Comparison of ENCODE assay signal across 21 cellular contexts in genomic region chr16:82384017-82384416, GRCh38.
"Had no signal": no experiment of that assay in that cellular context is flagged by ENCODE, and none has a peak within 500 bp of the region (broad histone marks: within the 10 kb centered on the region; RNA-seq: fewer than 3 reads in every experiment).

No MANE protein-coding gene starts in this region.

- H3K27me3 ChIP-seq: ascending aorta, esophagus muscularis mucosa, thyroid gland had no signal

- FAIRE-seq: endothelial cell of umbilical vein had no signal

- H3K4me1 Mint-ChIP-seq: activated naive CD4-positive, alpha-beta T cell treated with anti-CD3 and anti-CD28 coated beads, Interleukin-2, amount 50 U/mL, for 24 hours; neural crest cell had no signal

- H3K4me3 Mint-ChIP-seq: activated CD4-positive, alpha-beta T cell treated with anti-CD3 and anti-CD28 coated beads, Interleukin-2, amount 10 ng/mL, durations not matched to agents 7 days and 5 days; activated CD8-positive, alpha-beta T cell treated with anti-CD3 and anti-CD28 coated beads, Interleukin-2, amount 10 ng/mL, durations not matched to agents 7 days and 5 days; activated naive CD4-positive, alpha-beta T cell treated with anti-CD3 and anti-CD28 coated beads, Interleukin-2, amount 50 U/mL, for 24 hours; neural crest cell had no signal

- H3K36me3 Mint-ChIP-seq: activated naive CD4-positive, alpha-beta T cell treated with anti-CD3 and anti-CD28 coated beads, Interleukin-2, amount 50 U/mL, for 24 hours had no signal

- H3K27ac Mint-ChIP-seq: activated CD4-positive, alpha-beta T cell treated with anti-CD3 and anti-CD28 coated beads, Interleukin-2, amount 10 ng/mL, durations not matched to agents 7 days and 5 days; activated CD8-positive, alpha-beta T cell treated with anti-CD3 and anti-CD28 coated beads, Interleukin-2, amount 10 ng/mL, durations not matched to agents 7 days and 5 days; activated naive CD4-positive, alpha-beta T cell treated with anti-CD3 and anti-CD28 coated beads, Interleukin-2, amount 50 U/mL, for 24 hours had no signal

- H3K9me3 Mint-ChIP-seq: activated CD4-positive, alpha-beta T cell treated with anti-CD3 and anti-CD28 coated beads, Interleukin-2, amount 10 ng/mL, durations not matched to agents 7 days and 5 days; activated naive CD4-positive, alpha-beta T cell treated with anti-CD3 and anti-CD28 coated beads, Interleukin-2, amount 50 U/mL, for 24 hours had no signal

- ATAC-seq: activated CD8-positive, alpha-beta T cell treated with anti-CD3 and anti-CD28 coated beads, Interleukin-2, amount 10 ng/mL, durations not matched to agents 7 days and 5 days; heart right ventricle had no signal

- H3K27me3 Mint-ChIP-seq: activated naive CD4-positive, alpha-beta T cell treated with anti-CD3 and anti-CD28 coated beads, Interleukin-2, amount 50 U/mL, for 24 hours had no signal

- H3K36me3 ChIP-seq: ascending aorta, esophagus muscularis mucosa, heart right ventricle, left ventricle myocardium inferior, thyroid gland had no signal

- DNase-seq: activated CD4-positive, alpha-beta T cell treated with anti-CD3 and anti-CD28 coated beads, Interleukin-2, amount 10 ng/mL, durations not matched to agents 7 days and 5 days; activated CD4-positive, CD25-positive, alpha-beta regulatory T cell; activated CD8-positive, alpha-beta memory T cell treated with anti-CD3 and anti-CD28 coated beads, Interleukin-2, amount 50 U/mL, for 4 hours; activated CD8-positive, alpha-beta T cell treated with anti-CD3 and anti-CD28 coated beads, Interleukin-2, amount 10 ng/mL, durations not matched to agents 7 days and 5 days; activated effector memory CD4-positive, alpha-beta T cell treated with Interleukin-2 at 50 U/mL for 16 hours; activated T-cell treated with anti-CD3 and anti-CD28 coated beads, Interleukin-2, amount 50 U/mL, for 48 hours; cerebellar nuclear complex; effector CD8-positive, alpha-beta T cell; heart right ventricle; kidney glomerular epithelial cell; left ventricle myocardium inferior; mammary epithelial cell; midbrain; retina; stimulated activated naive CD4-positive, alpha-beta T cell; thyroid gland had no signal

- H3K4me3 ChIP-seq: ascending aorta, esophagus muscularis mucosa, heart right ventricle, left ventricle myocardium inferior, thyroid gland had no signal
